In the genomic region with DNA sequence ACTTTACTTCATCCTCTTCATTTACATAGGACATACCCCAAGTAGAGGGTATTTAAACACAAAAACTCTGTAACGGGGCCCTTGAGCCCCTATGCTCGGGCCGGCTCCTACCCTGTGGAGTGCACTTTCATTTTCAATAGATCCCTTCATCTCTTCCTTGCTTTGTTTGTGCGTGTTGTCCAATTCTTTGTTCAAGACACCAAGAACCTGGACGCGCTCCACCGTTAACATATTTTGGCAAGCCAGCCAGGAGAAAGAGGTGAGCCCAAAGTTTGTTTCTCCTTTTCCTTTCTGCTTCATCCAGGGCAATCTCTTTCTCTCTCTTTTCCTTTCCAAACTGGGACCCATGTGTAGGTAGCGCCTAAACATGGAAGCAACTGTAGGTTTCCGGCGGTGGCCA, we compare ENCODE assay signal across 34 cellular contexts. TPM values are rescaled to one million over a fixed set of nuclear protein-coding genes. Genes with fewer than 3 reads are reported as not detected.
"Had no signal": no experiment of that assay in that cellular context is flagged by ENCODE, and none has a peak within 500 bp of the region (broad histone marks: within the 10 kb centered on the region; RNA-seq: fewer than 3 reads in every experiment).

No MANE protein-coding gene starts in this region.

- H3K4me3 Mint-ChIP-seq: activated CD4-positive, alpha-beta memory T cell treated with anti-CD3 and anti-CD28 coated beads, Interleukin-2, amount 10 ng/mL, durations not matched to agents 7 days and 5 days; activated CD4-positive, alpha-beta T cell treated with anti-CD3 and anti-CD28 coated beads for 36 hours; activated CD4-positive, alpha-beta T cell treated with anti-CD3 and anti-CD28 coated beads, Interleukin-2, amount 10 ng/mL, durations not matched to agents 24 days and 14 days; activated naive CD8-positive, alpha-beta T cell; activated T-cell treated with anti-CD3 and anti-CD28 coated beads, Interleukin-2, amount 50 U/mL, for 4 hours; activated T-helper 17 cell treated with anti-CD3 and anti-CD28 coated beads, Interleukin-2, amount 50 U/mL, for 72 hours; brain; T-helper 17 cell; T-helper 2 cell treated with Interferon-gamma antibody and Interleukin-4, amounts not matched to agents 5 μg/mL and 100 μg/mL, for 36 hours had no signal

- H3K27ac ChIP-seq: breast epithelium, cardiac muscle cell, colonic mucosa, epithelial cell of prostate, esophagus squamous epithelium, gastroesophageal sphincter, heart right ventricle, WERI-Rb-1 had no signal

- DNase-seq: activated CD4-positive, alpha-beta memory T cell treated with anti-CD3 and anti-CD28 coated beads, Interleukin-2, amount 10 ng/mL, durations not matched to agents 7 days and 5 days; activated CD4-positive, alpha-beta T cell treated with anti-CD3 and anti-CD28 coated beads for 36 hours; activated CD4-positive, alpha-beta T cell treated with anti-CD3 and anti-CD28 coated beads, Interleukin-2, amount 10 ng/mL, durations not matched to agents 24 days and 14 days; activated CD4-positive, alpha-beta T cell treated with anti-CD3 and anti-CD28 coated beads, Interleukin-2, amount 50 U/mL, for 4 hours; activated CD4-positive, CD25-positive, alpha-beta regulatory T cell; activated CD4-positive, CD25-positive, alpha-beta regulatory T cell treated with anti-CD3 and anti-CD28 coated beads, Interleukin-2, amount 50 U/mL, for 72 hours; activated effector memory CD4-positive, alpha-beta T cell treated with Interleukin-2 at 50 U/mL for 16 hours; activated gamma-delta T cell treated with Interleukin-2 at 50 U/mL for 16 hours; activated naive CD4-positive, alpha-beta T cell treated with anti-CD3 and anti-CD28 coated beads, Interleukin-2, amount 50 U/mL, for 16 hours; activated naive CD4-positive, alpha-beta T cell treated with Interleukin-2 at 50 U/mL for 16 hours; activated T-cell treated with anti-CD3 and anti-CD28 coated beads, Interleukin-2, amount 50 U/mL, for 4 hours; amniotic stem cell; aorta; central memory CD4-positive, alpha-beta T cell; cerebellar nuclear complex; colonic mucosa; effector CD8-positive, alpha-beta T cell; esophagus squamous epithelium; foreskin melanocyte; heart right ventricle; T-helper 1 cell; T-helper 17 cell; T1000; WERI-Rb-1 had no signal

- H3K9me3 ChIP-seq: breast epithelium, colonic mucosa had no signal

- H3K27ac Mint-ChIP-seq: activated CD4-positive, alpha-beta memory T cell treated with anti-CD3 and anti-CD28 coated beads, Interleukin-2, amount 10 ng/mL, durations not matched to agents 7 days and 5 days; activated CD4-positive, alpha-beta T cell treated with anti-CD3 and anti-CD28 coated beads for 36 hours; activated CD4-positive, alpha-beta T cell treated with anti-CD3 and anti-CD28 coated beads, Interleukin-2, amount 10 ng/mL, durations not matched to agents 24 days and 14 days; activated naive CD8-positive, alpha-beta T cell; activated T-helper 17 cell treated with anti-CD3 and anti-CD28 coated beads, Interleukin-2, amount 50 U/mL, for 72 hours; brain; T-helper 17 cell; T-helper 2 cell treated with Interferon-gamma antibody and Interleukin-4, amounts not matched to agents 5 μg/mL and 100 μg/mL, for 36 hours had no signal

- H3K36me3 Mint-ChIP-seq: activated naive CD8-positive, alpha-beta T cell; brain had no signal

- H3K9me3 Mint-ChIP-seq: activated CD4-positive, alpha-beta T cell treated with anti-CD3 and anti-CD28 coated beads, Interleukin-2, amount 10 ng/mL, durations not matched to agents 24 days and 14 days; activated T-helper 17 cell treated with anti-CD3 and anti-CD28 coated beads, Interleukin-2, amount 50 U/mL, for 72 hours had no signal

- FAIRE-seq: endometrium, endothelial cell of umbilical vein had no signal

- H3K4me1 Mint-ChIP-seq: activated CD4-positive, alpha-beta memory T cell treated with anti-CD3 and anti-CD28 coated beads, Interleukin-2, amount 10 ng/mL, durations not matched to agents 7 days and 5 days; activated CD4-positive, alpha-beta T cell treated with anti-CD3 and anti-CD28 coated beads, Interleukin-2, amount 10 ng/mL, durations not matched to agents 24 days and 14 days; T-helper 17 cell had no signal

- H3K4me1 ChIP-seq: breast epithelium, colonic mucosa, esophagus squamous epithelium, gastroesophageal sphincter had no signal

- H3K27me3 ChIP-seq: breast epithelium, cardiac muscle cell, colonic mucosa had no signal

- ATAC-seq: activated CD4-positive, alpha-beta T cell treated with anti-CD3 and anti-CD28 coated beads for 36 hours; activated T-cell treated with anti-CD3 and anti-CD28 coated beads, Interleukin-2, amount 50 U/mL, for 4 hours; activated T-helper 17 cell treated with anti-CD3 and anti-CD28 coated beads, Interleukin-2, amount 50 U/mL, for 72 hours; gastroesophageal sphincter; heart right ventricle; T-helper 17 cell had no signal

- H3K36me3 ChIP-seq: breast epithelium, cardiac muscle cell, colonic mucosa, esophagus squamous epithelium, gastroesophageal sphincter, heart right ventricle, WERI-Rb-1 had no signal

- H3K4me3 ChIP-seq: breast epithelium, cardiac muscle cell, colonic mucosa, esophagus squamous epithelium, gastroesophageal sphincter, heart right ventricle had no signal

RNA-seq across cellular contexts. Expression of a gene that starts 58.1 kb away (rescaled TPM):
- total RNA-seq: endothelial cell of umbilical vein had no signal
